1 cellular context compared by ENCODE assay signal in the genomic region with DNA sequence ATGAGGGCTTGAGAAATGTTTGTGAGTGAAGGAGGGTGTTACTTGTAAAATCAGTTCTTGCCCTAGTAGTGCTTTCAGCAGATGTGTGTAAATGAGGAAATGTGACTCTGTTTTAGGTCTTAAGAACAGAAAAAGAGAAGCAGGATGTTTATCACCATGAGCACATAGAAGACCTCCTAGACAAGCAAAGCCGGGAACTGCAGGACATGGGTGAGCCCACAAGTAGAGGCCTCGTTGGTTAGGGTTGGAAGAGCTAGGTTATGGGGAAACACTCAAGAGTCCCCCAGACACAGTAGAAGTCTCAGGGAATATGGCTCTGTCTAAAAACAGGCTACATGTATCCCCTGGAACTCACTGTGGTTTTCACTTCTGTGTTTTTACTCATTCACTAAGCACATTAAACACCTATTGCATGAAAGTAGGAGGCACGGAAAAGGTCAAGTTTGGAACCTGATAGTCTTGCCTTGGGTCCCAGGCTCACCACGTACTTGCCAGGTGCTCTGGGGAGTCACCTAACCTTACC.
TF ChIP-seq lines count a peak whose summit lies in the region.

No MANE protein-coding gene starts in this region.

TF ChIP-seq in SK-N-SH, 30 proteins besides CTCF, POLR2A, EP300 and RAD21:
- TF ChIP-seq, protein P1, sequence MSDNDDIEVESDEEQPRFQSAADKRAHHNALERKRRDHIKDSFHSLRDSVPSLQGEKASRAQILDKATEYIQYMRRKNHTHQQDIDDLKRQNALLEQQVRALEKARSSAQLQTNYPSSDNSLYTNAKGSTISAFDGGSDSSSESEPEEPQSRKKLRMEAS (IDR thresholded peaks at IDR 0.05; ENCODE audit: low read depth): no peak
- TF ChIP-seq, protein P2, sequence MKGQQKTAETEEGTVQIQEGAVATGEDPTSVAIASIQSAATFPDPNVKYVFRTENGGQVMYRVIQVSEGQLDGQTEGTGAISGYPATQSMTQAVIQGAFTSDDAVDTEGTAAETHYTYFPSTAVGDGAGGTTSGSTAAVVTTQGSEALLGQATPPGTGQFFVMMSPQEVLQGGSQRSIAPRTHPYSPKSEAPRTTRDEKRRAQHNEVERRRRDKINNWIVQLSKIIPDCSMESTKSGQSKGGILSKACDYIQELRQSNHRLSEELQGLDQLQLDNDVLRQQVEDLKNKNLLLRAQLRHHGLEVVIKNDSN (IDR thresholded peaks at IDR 0.05; ENCODE audit: borderline replicate concordance, low read depth): no peak
- TF ChIP-seq SMC3 (IDR thresholded peaks at IDR 0.05; ENCODE audit: low read depth, low read length): no peak
- no peak for TF ChIP-seq CHD2 (IDR thresholded peaks at IDR 0.05; ENCODE audit: low read length, partially characterized antibody)
- no peak for TF ChIP-seq MXI1 (IDR thresholded peaks at IDR 0.05; ENCODE audit: low read depth, low read length)
- TF ChIP-seq, protein P3, sequence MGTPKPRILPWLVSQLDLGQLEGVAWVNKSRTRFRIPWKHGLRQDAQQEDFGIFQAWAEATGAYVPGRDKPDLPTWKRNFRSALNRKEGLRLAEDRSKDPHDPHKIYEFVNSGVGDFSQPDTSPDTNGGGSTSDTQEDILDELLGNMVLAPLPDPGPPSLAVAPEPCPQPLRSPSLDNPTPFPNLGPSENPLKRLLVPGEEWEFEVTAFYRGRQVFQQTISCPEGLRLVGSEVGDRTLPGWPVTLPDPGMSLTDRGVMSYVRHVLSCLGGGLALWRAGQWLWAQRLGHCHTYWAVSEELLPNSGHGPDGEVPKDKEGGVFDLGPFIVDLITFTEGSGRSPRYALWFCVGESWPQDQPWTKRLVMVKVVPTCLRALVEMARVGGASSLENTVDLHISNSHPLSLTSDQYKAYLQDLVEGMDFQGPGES (IDR thresholded peaks at IDR 0.05; ENCODE audit: low read depth, low read length): no peak
- no peak for TF ChIP-seq FOXM1 (IDR thresholded peaks at IDR 0.05; ENCODE audit: low read depth)
- no peak for TF ChIP-seq SIN3A (IDR thresholded peaks at IDR 0.05; ENCODE audit: borderline replicate concordance, low read depth, low read length)
- TF ChIP-seq FOSL2 (IDR thresholded peaks at IDR 0.05; ENCODE audit: borderline replicate concordance, low read depth): no peak
- no peak for TF ChIP-seq GABPA (IDR thresholded peaks at IDR 0.05; ENCODE audit: low read depth)
- no peak for TF ChIP-seq TCF12 (IDR thresholded peaks at IDR 0.05)
- no peak for TF ChIP-seq JUND (IDR thresholded peaks at IDR 0.05)
- TF ChIP-seq NRF1 (IDR thresholded peaks at IDR 0.05; ENCODE audit: low read depth, low read length): no peak
- no peak for TF ChIP-seq RXRA (IDR thresholded peaks at IDR 0.05; ENCODE audit: borderline replicate concordance, low read depth)
- TF ChIP-seq, protein P4, sequence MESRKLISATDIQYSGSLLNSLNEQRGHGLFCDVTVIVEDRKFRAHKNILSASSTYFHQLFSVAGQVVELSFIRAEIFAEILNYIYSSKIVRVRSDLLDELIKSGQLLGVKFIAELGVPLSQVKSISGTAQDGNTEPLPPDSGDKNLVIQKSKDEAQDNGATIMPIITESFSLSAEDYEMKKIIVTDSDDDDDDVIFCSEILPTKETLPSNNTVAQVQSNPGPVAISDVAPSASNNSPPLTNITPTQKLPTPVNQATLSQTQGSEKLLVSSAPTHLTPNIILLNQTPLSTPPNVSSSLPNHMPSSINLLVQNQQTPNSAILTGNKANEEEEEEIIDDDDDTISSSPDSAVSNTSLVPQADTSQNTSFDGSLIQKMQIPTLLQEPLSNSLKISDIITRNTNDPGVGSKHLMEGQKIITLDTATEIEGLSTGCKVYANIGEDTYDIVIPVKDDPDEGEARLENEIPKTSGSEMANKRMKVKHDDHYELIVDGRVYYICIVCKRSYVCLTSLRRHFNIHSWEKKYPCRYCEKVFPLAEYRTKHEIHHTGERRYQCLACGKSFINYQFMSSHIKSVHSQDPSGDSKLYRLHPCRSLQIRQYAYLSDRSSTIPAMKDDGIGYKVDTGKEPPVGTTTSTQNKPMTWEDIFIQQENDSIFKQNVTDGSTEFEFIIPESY (IDR thresholded peaks at IDR 0.05; ENCODE audit: borderline replicate concordance, low read depth): no peak
- no peak for TF ChIP-seq FOXJ3 (CRISPR knock-in tag; IDR thresholded peaks at IDR 0.05)
- TF ChIP-seq GATA2 (CRISPR knock-in tag; IDR thresholded peaks at IDR 0.05): no peak
- no peak for TF ChIP-seq ELF1 (IDR thresholded peaks at IDR 0.05)
